8 cellular contexts compared by ENCODE assay signal in the genomic region with DNA sequence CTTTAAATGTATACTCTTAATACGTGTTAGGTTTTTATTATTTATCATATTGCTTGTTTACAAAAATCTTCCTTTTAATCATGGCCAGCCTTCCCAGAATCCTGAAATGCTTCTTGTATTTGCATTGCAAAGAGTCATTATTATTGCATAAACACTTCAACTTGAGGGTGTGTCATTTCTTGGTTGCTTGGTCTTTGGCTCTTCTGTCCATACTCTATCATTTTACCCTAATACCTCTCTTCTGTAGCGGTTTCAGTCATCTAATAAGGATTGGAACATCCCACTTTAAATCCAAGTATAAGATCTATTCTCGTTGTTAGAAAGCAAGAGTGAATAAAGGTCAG.
DNase-seq lines count a peak whose midpoint lies in the region; ATAC-seq and TF ChIP-seq lines count a peak whose summit lies in the region.

No MANE protein-coding gene starts in this region.

- H3K4me3 ChIP-seq in HUES6 (ENCODE audit: low read depth, low read length), result peak overlapping the region; percentile 70
- H3K4me3 ChIP-seq in epithelial cell of proximal tubule (ENCODE audit: low read depth, low read length), result peak overlapping the region; percentile 60
- peak overlapping the region; percentile 49 to 53 (median 52) for H3K4me3 ChIP-seq in gastrocnemius medialis

- in situ Hi-C loops in gastrocnemius medialis (cut with MboI; ENCODE audit: low sequenced_read_pairs in 4 of 4), result no loop called here

- peak in 1 of 2 donors; percentile 24 for ATAC-seq in gastrocnemius medialis
- no peak for ATAC-seq in GM19035 (IDR thresholded peaks at IDR 0.05; ENCODE audit: unreplicated experiment)
- ATAC-seq in HG03442 (IDR thresholded peaks at IDR 0.05; ENCODE audit: unreplicated experiment), result no peak

- POLR2A ChIA-PET in GM10248 (lab: Yijun Ruan, JAX), result interaction anchor here (0.6 to 1.3 kb wide), 6 partner anchors 9 to 200 kb away, joined by 3 to 14 read pairs (median 5); a partner anchor contains a TSS

- H3K9ac ChIP-seq in ES-I3 (ENCODE audit: low read depth, low read length), result peak overlapping the region; percentile 51; the same call in 1 of the 2 replicates
- H3K9ac ChIP-seq in HUES6 (ENCODE audit: low read length), result no peak overlapping the region

- no peak for TF ChIP-seq POLR2A in gastrocnemius medialis (IDR thresholded peaks at IDR 0.05)

- H3K27me3 ChIP-seq in HUES6 (ENCODE audit: control insufficient read depth, insufficient read depth, low read length) (no peaks in the 10 kb centered on the region), gastrocnemius medialis (no peaks in the 10 kb centered on the region)

- no peaks in the 10 kb centered on the region for H3K9me3 ChIP-seq in ES-I3 (ENCODE audit: control insufficient read depth, insufficient read depth, low read length)
- no peaks in the 10 kb centered on the region for H3K9me3 ChIP-seq in HUES6 (ENCODE audit: control insufficient read depth, insufficient read depth, low read depth, low read length)
- H3K9me3 ChIP-seq in gastrocnemius medialis, result no peaks in the 10 kb centered on the region

- H3K36me3 ChIP-seq in ES-I3 (ENCODE audit: insufficient read depth, low read length) (no peaks in the 10 kb centered on the region), HUES6 (ENCODE audit: control insufficient read depth, insufficient read depth, low read length) (no peaks in the 10 kb centered on the region), gastrocnemius medialis (no peaks in the 10 kb centered on the region)

- intact Hi-C loops in gastrocnemius medialis (cut with DNase I; ENCODE audit: low total_unique reads), result no loop called here

- H3K27ac ChIP-seq in HUES6 (ENCODE audit: low read depth, low read length), result no peak overlapping the region
- peak overlapping the region; percentile 10 to 32 (median 21) for H3K27ac ChIP-seq in gastrocnemius medialis

- DNase-seq in epithelial cell of proximal tubule (ENCODE audit: low read depth) (no peak), gastrocnemius medialis (no peak), GM10248 (ENCODE audit: extremely low spot score) (no peak)
- DNase-seq in activated T-cell treated with anti-CD3 and anti-CD28 coated beads, Interleukin-2, amount 50 U/mL, for 48 hours, result no peak

- CTCF ChIA-PET in GM10248 (lab: Yijun Ruan, JAX), result interaction anchor here (0.9 to 2.3 kb wide), 11 partner anchors 7 to 929 kb away, joined by 3 to 18 read pairs (median 4); no protein-coding TSS in a partner anchor

- TF ChIP-seq CTCF in epithelial cell of proximal tubule (conservative IDR thresholded peaks at IDR 0.05; ENCODE audit: low read depth, low read length) (no peak), gastrocnemius medialis (IDR thresholded peaks at IDR 0.05 in 4 of 5, conservative IDR thresholded peaks at IDR 0.05 in 1 of 5) (no peak), GM10248 (IDR thresholded peaks at IDR 0.05; ENCODE audit: control extremely low read depth, extremely low read depth, low read depth, missing control alignments) (no peak)

- H3K4me1 ChIP-seq in ES-I3 (ENCODE audit: insufficient read depth, low read length), result no peaks in the 10 kb centered on the region; the same call in 1 of the 2 replicates
- H3K4me1 ChIP-seq in HUES6 (ENCODE audit: control insufficient read depth, insufficient read depth, low read length), result peaks cover 15% of the 10 kb centered on the region
- H3K4me1 ChIP-seq in gastrocnemius medialis, result peaks cover 3 to 14% of the 10 kb centered on the region in 2 donors
